2 cellular contexts compared by ENCODE assay signal in the genomic region with DNA sequence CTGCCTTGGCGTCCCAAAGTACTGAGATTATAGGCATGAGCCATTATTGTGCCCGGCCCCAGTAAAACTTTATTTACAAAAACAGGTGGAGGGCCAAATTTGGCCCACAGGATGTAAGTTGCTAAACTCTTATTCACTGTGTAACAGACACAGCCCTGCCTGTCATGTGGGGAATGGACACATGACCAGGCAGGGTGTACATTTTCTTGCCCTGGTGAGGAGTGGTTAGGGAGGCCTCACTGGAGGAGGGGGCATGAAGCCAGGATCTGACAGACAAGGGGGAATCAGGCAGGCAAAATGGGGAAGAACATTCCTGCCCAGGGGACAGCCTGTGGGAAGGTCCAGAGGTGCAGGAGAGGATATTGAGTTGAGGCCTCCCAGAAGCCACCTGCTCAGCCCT.
A peak's percentile ranks its signal among the peaks of the same experiment; 100 is the strongest.
TF ChIP-seq lines count a peak whose summit lies in the region.

No MANE protein-coding gene starts in this region.

TF ChIP-seq in IMR-90, 13 proteins besides CTCF, POLR2A, EP300 and RAD21:
- TF ChIP-seq, protein P1, sequence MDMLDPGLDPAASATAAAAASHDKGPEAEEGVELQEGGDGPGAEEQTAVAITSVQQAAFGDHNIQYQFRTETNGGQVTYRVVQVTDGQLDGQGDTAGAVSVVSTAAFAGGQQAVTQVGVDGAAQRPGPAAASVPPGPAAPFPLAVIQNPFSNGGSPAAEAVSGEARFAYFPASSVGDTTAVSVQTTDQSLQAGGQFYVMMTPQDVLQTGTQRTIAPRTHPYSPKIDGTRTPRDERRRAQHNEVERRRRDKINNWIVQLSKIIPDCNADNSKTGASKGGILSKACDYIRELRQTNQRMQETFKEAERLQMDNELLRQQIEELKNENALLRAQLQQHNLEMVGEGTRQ (IDR thresholded peaks at IDR 0.05; ENCODE audit: low read depth, low read length) = peak; percentile 76
- no peak for TF ChIP-seq MXI1 (IDR thresholded peaks at IDR 0.05; ENCODE audit: borderline replicate concordance, low read depth, low read length)

TF ChIP-seq in SK-N-SH treated with all-trans-retinoic acid at 6 μM for 48 hours, 23 proteins besides CTCF, POLR2A, EP300 and RAD21 (continued from another document):
- TF ChIP-seq TSHZ2 (CRISPR knock-in tag; IDR thresholded peaks at IDR 0.05) = no peak
TF ChIP-seq in SK-N-SH treated with all-trans-retinoic acid at 6 μM for 48 hours: peak in this region for 0.
